In the genomic region with DNA sequence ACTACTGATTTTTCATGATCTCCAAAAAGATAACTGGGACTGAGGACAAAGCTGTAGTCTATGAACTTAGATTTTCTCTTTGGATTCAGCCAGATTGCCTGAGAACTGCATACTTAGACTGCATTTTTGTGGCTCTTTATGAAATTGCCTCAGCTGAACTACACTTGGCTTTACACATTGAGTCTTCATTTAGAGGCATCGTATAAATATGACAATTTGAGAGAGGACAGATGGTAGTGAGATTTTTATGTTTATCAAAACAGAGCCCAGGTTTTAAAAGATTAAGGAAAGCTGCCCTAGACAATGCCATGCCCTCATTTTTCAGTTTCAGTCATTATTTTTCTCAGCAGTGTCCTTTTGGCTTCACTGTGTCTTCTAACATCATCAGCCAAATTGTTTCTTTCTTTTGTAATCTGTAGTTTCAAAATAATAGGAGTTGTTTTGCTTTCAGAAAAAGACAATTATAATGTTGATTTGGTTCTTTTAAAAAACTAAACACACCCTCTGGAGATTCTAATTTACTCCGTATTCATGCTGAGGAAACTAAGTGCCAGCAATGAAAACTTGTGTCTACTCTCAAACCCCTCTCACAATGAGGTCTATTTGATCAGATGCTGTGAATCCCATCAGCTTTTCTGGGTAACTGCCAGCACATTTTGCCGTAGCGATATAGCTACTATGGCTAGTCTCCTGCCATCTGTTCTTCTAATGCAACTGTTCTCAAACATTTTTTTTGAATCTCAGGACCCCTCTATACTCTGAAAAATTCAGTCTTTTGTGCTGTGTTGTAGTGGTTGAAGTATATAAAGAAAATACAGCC, we compare ENCODE assay signal across 14 cellular contexts. TPM values are rescaled to one million over a fixed set of nuclear protein-coding genes. Genes with fewer than 3 reads are reported as not detected.
DNase-seq lines count a peak whose midpoint lies in the region; ATAC-seq and TF ChIP-seq lines count a peak whose summit lies in the region.
"Had no signal": no experiment of that assay in that cellular context is flagged by ENCODE, and none has a peak within 500 bp of the region (broad histone marks: within the 10 kb centered on the region; RNA-seq: fewer than 3 reads in every experiment).

No MANE protein-coding gene starts in this region.

- intact Hi-C loops in left lung (cut with DNase I) (no loop called here), PC-9 (cut with micrococcal nuclease; ENCODE audit: unreplicated experiment) (no loop called here)

- peak overlapping the region; percentile 73 for H3K4me3 ChIP-seq in adipocyte (ENCODE audit: low read length)
- H3K4me3 ChIP-seq in left lung = no peak overlapping the region
- no peak overlapping the region for H3K4me3 ChIP-seq in PC-9
- H3K4me3 ChIP-seq: BLaER1, upper lobe of left lung had no signal

- no peaks in the 10 kb centered on the region for H3K27me3 ChIP-seq in adipocyte (replicated peaks; ENCODE audit: control insufficient read depth, insufficient read depth, low read length)
- no peaks in the 10 kb centered on the region for H3K27me3 ChIP-seq in left lung
- no peaks in the 10 kb centered on the region for H3K27me3 ChIP-seq in PC-9 (ENCODE audit: insufficient read depth, low read depth)
- H3K27me3 ChIP-seq: BLaER1, neutrophil, upper lobe of left lung had no signal

- CTCF ChIA-PET in PC-9 (lab: Charles Lee) = no interaction called here

- peaks cover 19% of the 10 kb centered on the region for H3K4me1 ChIP-seq in adipocyte (ENCODE audit: control insufficient read depth, insufficient read depth, low read length)
- H3K4me1 ChIP-seq in left lung = no peaks in the 10 kb centered on the region
- H3K4me1 ChIP-seq in PC-9 (replicated peaks; ENCODE audit: insufficient read depth) = no peaks in the 10 kb centered on the region
- H3K4me1 ChIP-seq: BLaER1, upper lobe of left lung had no signal

- H3K4me2 ChIP-seq in PC-9 = no peak overlapping the region
- H3K4me2 ChIP-seq: BLaER1 had no signal

- peak; percentile 27 for DNase-seq in Ammon's horn (ENCODE audit: low spot score)
- peak in 2 of 3 experiments; percentile 44 to 84 for DNase-seq in NCI-H1417 (lab: John Stamatoyannopoulos, UW)
- DNase-seq in adipocyte (ENCODE audit: low read depth) = peak; percentile 83
- no peak for DNase-seq in left lung
- no peak for DNase-seq in epidermal melanocyte (ENCODE audit: insufficient read length, low spot score)
- no peak for DNase-seq in PC-9
- DNase-seq: activated effector memory CD4-positive, alpha-beta T cell treated with anti-CD3 and anti-CD28 coated beads, Interleukin-2, amount 50 U/mL, for 16 hours; immature natural killer cell; Kasumi-1; upper lobe of left lung had no signal

- no peaks in the 10 kb centered on the region for H3F3A ChIP-seq in PC-9 (ENCODE audit: insufficient read depth, low read depth)

- no peaks in the 10 kb centered on the region for H3K79me2 ChIP-seq in PC-9 (ENCODE audit: low read depth)

- H2AFZ ChIP-seq in PC-9 = no peak overlapping the region

- H3K9me2 ChIP-seq in PC-9 (ENCODE audit: insufficient read depth) = no peaks in the 10 kb centered on the region

- H3K9me3 ChIP-seq in adipocyte (ENCODE audit: control insufficient read depth, low read length) = no peaks in the 10 kb centered on the region
- no peaks in the 10 kb centered on the region for H3K9me3 ChIP-seq in left lung
- H3K9me3 ChIP-seq in PC-9 (ENCODE audit: insufficient read depth, low read depth) = no peaks in the 10 kb centered on the region
- H3K9me3 ChIP-seq: neutrophil, upper lobe of left lung had no signal

- POLR2A ChIA-PET in PC-9 (lab: Charles Lee; ENCODE audit: unreplicated experiment) = no interaction called here

- H3K36me3 ChIP-seq in adipocyte (ENCODE audit: control insufficient read depth, insufficient read depth, low read length, severe bottlenecking) (no peaks in the 10 kb centered on the region), left lung (peaks cover 0 to 3% of the 10 kb centered on the region in 2 donors), PC-9 (ENCODE audit: low read depth) (no peaks in the 10 kb centered on the region)
- H3K36me3 ChIP-seq: neutrophil, upper lobe of left lung had no signal

- H3K27ac ChIP-seq in left lung (peak overlapping the region in 1 of 2 donors; percentile 45), PC-9 (no peak overlapping the region)
- H3K27ac ChIP-seq: BLaER1, neutrophil, upper lobe of left lung had no signal

- ATAC-seq in left lung (peak; percentile 55), SK-N-SH treated with all-trans-retinoic acid at 6 μM for 48 hours (no peak), HG03460 (IDR thresholded peaks at IDR 0.05; ENCODE audit: unreplicated experiment) (no peak)

- H4K20me1 ChIP-seq in PC-9 (ENCODE audit: insufficient read depth) = no peaks in the 10 kb centered on the region
- H4K20me1 ChIP-seq: BLaER1 had no signal

- peak overlapping the region; percentile 57 for H3K9ac ChIP-seq in adipocyte (ENCODE audit: low read length)
- H3K9ac ChIP-seq: BLaER1 had no signal

- no peak for TF ChIP-seq CTCF in left lung (IDR thresholded peaks at IDR 0.05)
- TF ChIP-seq CTCF in PC-9 (conservative IDR thresholded peaks at IDR 0.05) = no peak

- BruUV-seq in PC-9 (replicated peaks; lab: Mats Ljungman, UMichigan) = no TSS peak

TF ChIP-seq in SK-N-SH treated with all-trans-retinoic acid at 6 μM for 48 hours, 23 proteins besides CTCF, POLR2A, EP300 and RAD21 (continues in another document):
- TF ChIP-seq ZNF8 (CRISPR knock-in tag; IDR thresholded peaks at IDR 0.05) (no peak), ESRRG (CRISPR knock-in tag; IDR thresholded peaks at IDR 0.05) (no peak), ZC3H10 (CRISPR knock-in tag; IDR thresholded peaks at IDR 0.05) (no peak), ZNF70 (CRISPR knock-in tag; IDR thresholded peaks at IDR 0.05) (no peak), OSR1 (CRISPR knock-in tag; IDR thresholded peaks at IDR 0.05) (no peak), ARNTL (CRISPR knock-in tag; IDR thresholded peaks at IDR 0.05; ENCODE audit: borderline replicate concordance, low read depth) (no peak)
- TF ChIP-seq, protein P1, sequence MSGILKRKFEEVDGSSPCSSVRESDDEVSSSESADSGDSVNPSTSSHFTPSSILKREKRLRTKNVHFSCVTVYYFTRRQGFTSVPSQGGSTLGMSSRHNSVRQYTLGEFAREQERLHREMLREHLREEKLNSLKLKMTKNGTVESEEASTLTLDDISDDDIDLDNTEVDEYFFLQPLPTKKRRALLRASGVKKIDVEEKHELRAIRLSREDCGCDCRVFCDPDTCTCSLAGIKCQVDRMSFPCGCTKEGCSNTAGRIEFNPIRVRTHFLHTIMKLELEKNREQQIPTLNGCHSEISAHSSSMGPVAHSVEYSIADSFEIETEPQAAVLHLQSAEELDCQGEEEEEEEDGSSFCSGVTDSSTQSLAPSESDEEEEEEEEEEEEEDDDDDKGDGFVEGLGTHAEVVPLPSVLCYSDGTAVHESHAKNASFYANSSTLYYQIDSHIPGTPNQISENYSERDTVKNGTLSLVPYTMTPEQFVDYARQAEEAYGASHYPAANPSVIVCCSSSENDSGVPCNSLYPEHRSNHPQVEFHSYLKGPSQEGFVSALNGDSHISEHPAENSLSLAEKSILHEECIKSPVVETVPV (CRISPR knock-in tag; IDR thresholded peaks at IDR 0.05) = no peak
- TF ChIP-seq, protein P2, sequence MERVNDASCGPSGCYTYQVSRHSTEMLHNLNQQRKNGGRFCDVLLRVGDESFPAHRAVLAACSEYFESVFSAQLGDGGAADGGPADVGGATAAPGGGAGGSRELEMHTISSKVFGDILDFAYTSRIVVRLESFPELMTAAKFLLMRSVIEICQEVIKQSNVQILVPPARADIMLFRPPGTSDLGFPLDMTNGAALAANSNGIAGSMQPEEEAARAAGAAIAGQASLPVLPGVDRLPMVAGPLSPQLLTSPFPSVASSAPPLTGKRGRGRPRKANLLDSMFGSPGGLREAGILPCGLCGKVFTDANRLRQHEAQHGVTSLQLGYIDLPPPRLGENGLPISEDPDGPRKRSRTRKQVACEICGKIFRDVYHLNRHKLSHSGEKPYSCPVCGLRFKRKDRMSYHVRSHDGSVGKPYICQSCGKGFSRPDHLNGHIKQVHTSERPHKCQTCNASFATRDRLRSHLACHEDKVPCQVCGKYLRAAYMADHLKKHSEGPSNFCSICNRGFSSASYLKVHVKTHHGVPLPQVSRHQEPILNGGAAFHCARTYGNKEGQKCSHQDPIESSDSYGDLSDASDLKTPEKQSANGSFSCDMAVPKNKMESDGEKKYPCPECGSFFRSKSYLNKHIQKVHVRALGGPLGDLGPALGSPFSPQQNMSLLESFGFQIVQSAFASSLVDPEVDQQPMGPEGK (CRISPR knock-in tag; IDR thresholded peaks at IDR 0.05; ENCODE audit: borderline replicate concordance) = no peak
- TF ChIP-seq, protein P3, sequence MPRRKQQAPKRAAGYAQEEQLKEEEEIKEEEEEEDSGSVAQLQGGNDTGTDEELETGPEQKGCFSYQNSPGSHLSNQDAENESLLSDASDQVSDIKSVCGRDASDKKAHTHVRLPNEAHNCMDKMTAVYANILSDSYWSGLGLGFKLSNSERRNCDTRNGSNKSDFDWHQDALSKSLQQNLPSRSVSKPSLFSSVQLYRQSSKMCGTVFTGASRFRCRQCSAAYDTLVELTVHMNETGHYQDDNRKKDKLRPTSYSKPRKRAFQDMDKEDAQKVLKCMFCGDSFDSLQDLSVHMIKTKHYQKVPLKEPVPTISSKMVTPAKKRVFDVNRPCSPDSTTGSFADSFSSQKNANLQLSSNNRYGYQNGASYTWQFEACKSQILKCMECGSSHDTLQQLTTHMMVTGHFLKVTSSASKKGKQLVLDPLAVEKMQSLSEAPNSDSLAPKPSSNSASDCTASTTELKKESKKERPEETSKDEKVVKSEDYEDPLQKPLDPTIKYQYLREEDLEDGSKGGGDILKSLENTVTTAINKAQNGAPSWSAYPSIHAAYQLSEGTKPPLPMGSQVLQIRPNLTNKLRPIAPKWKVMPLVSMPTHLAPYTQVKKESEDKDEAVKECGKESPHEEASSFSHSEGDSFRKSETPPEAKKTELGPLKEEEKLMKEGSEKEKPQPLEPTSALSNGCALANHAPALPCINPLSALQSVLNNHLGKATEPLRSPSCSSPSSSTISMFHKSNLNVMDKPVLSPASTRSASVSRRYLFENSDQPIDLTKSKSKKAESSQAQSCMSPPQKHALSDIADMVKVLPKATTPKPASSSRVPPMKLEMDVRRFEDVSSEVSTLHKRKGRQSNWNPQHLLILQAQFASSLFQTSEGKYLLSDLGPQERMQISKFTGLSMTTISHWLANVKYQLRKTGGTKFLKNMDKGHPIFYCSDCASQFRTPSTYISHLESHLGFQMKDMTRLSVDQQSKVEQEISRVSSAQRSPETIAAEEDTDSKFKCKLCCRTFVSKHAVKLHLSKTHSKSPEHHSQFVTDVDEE (CRISPR knock-in tag; IDR thresholded peaks at IDR 0.05) = no peak

RNA-seq across cellular contexts. Expression of a gene that starts 46.2 kb away (rescaled TPM):
- total RNA-seq in left lung (10 to 100 TPM; 32.2 to 43.0 TPM), PC-9 (2021) (52.1 and 55.8 TPM in 2 replicates)

Comparison
In these comparisons a context has a peak if more than half of its experiments do, and no peak if none do; other contexts are left out.
1. DNase-seq: peak in Ammon's horn (single experiment), NCI-H1417 (2 of 3) and adipocyte (single experiment); none in left lung (0 of 2), epidermal melanocyte (single experiment) and PC-9 (0 of 2).